In the genomic region with DNA sequence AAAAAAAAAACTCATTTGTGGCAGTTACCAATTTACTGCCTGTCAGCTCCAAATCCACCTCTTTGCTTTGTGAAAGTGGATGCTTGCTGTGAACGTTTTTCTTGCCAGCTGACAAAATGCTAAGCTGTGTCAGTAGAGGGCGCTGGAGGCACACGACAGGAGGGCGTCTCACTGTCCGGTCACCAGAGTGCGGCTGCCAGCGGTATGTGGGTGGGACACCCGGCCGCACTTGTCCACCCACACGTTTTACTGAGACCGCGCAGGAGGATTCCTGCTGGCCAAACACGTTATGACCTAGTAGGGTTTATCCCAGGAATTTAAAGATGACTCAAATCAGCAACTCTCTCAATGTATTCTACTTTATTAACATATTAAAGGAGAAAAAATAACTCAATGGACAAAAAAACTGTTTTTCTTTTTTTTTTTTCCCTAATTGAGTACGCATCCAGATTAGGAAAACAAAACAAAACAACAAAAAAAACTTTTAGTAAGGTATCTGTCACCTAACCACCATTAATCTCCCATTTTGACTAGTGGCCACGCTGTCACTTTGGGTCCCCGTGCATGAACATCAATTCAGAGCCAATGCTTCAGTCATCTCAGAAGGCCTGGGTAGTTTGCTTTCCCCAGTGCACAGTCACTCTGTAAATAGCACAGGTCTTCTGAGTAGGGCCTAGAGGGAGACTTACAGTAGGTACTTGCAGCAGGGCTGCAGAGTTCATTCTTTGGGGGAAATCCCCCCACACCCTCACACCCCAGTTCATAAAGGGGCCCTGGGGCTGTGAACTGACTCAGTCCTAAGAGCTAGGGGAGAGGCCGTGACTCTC, we compare ENCODE assay signal across 1 cellular context.
TF ChIP-seq lines count a peak whose summit lies in the region.

No MANE protein-coding gene starts in this region.

TF ChIP-seq in GM12878, 131 proteins besides CTCF, POLR2A, EP300 and RAD21 (continues in another document):
- TF ChIP-seq, protein P1, sequence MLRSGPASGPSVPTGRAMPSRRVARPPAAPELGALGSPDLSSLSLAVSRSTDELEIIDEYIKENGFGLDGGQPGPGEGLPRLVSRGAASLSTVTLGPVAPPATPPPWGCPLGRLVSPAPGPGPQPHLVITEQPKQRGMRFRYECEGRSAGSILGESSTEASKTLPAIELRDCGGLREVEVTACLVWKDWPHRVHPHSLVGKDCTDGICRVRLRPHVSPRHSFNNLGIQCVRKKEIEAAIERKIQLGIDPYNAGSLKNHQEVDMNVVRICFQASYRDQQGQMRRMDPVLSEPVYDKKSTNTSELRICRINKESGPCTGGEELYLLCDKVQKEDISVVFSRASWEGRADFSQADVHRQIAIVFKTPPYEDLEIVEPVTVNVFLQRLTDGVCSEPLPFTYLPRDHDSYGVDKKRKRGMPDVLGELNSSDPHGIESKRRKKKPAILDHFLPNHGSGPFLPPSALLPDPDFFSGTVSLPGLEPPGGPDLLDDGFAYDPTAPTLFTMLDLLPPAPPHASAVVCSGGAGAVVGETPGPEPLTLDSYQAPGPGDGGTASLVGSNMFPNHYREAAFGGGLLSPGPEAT (IDR thresholded peaks at IDR 0.05; ENCODE audit: low read depth) = no peak
- TF ChIP-seq KDM1A (IDR thresholded peaks at IDR 0.05; ENCODE audit: borderline replicate concordance) (no peak), RBBP5 (conservative IDR thresholded peaks at IDR 0.05) (no peak), ZZZ3 (IDR thresholded peaks at IDR 0.05; ENCODE audit: control insufficient read depth, insufficient read length, low read depth) (no peak), BCL11A (IDR thresholded peaks at IDR 0.05; ENCODE audit: low read depth, low read length) (0 out of 2 replicates have a peak, but pooled peaks have one; percentile 28), MEF2B (IDR thresholded peaks at IDR 0.05; ENCODE audit: partially characterized antibody, poor library complexity, severe bottlenecking) (peak; percentile 16), ZNF217 (IDR thresholded peaks at IDR 0.05) (no peak), CEBPB (IDR thresholded peaks at IDR 0.05; ENCODE audit: borderline replicate concordance in 1 of 2, low read depth in 2 of 2, low read length in 2 of 2) (no peak), POU2F2 (IDR thresholded peaks at IDR 0.05; ENCODE audit: borderline replicate concordance, low read depth, low read length) (no peak), CHD1 (IDR thresholded peaks at IDR 0.05; ENCODE audit: low read depth, low read length) (no peak), BMI1 (IDR thresholded peaks at IDR 0.05; ENCODE audit: borderline replicate concordance) (no peak), SRF (IDR thresholded peaks at IDR 0.05; ENCODE audit: low read depth in 2 of 2, low read length in 2 of 2) (no peak), EZH2 (IDR thresholded peaks at IDR 0.05; ENCODE audit: borderline replicate concordance, control insufficient read depth, low read depth, low read length) (no peak), ZNF24 (IDR thresholded peaks at IDR 0.05) (no peak), HDGF (IDR thresholded peaks at IDR 0.05) (no peak), PML (IDR thresholded peaks at IDR 0.05; ENCODE audit: low read length) (no peak), RB1 (IDR thresholded peaks at IDR 0.05; ENCODE audit: borderline replicate concordance) (peak; percentile 51; the same call in 1 of the 2 replicates), CHD2 (IDR thresholded peaks at IDR 0.05; ENCODE audit: borderline replicate concordance, low read depth, low read length) (no peak), EGR1 (IDR thresholded peaks at IDR 0.05; ENCODE audit: borderline replicate concordance in 1 of 2, low read depth in 2 of 2, low read length in 2 of 2) (peak in 1 of 2 experiments; percentile 93; a peak in 2 of 3 replicates), RELA (IDR thresholded peaks at IDR 0.05; ENCODE audit: borderline replicate concordance, partially characterized antibody) (no peak), HCFC1 (IDR thresholded peaks at IDR 0.05; ENCODE audit: low read length) (no peak), BRCA1 (IDR thresholded peaks at IDR 0.05; ENCODE audit: low read depth, low read length) (no peak), FOS (IDR thresholded peaks at IDR 0.05; ENCODE audit: borderline replicate concordance, extremely low read depth, insufficient read length) (no peak), CBX3 (IDR thresholded peaks at IDR 0.05; ENCODE audit: borderline replicate concordance, low read depth) (no peak), ATF7 (IDR thresholded peaks at IDR 0.05; ENCODE audit: low read depth) (no peak; the same call in 1 of the 2 replicates), SMAD5 (IDR thresholded peaks at IDR 0.05; ENCODE audit: low read depth) (no peak), NFIC (IDR thresholded peaks at IDR 0.05; ENCODE audit: low read depth, low read length) (peak; percentile 57; the same call in 1 of the 2 replicates)
- TF ChIP-seq, protein P2, sequence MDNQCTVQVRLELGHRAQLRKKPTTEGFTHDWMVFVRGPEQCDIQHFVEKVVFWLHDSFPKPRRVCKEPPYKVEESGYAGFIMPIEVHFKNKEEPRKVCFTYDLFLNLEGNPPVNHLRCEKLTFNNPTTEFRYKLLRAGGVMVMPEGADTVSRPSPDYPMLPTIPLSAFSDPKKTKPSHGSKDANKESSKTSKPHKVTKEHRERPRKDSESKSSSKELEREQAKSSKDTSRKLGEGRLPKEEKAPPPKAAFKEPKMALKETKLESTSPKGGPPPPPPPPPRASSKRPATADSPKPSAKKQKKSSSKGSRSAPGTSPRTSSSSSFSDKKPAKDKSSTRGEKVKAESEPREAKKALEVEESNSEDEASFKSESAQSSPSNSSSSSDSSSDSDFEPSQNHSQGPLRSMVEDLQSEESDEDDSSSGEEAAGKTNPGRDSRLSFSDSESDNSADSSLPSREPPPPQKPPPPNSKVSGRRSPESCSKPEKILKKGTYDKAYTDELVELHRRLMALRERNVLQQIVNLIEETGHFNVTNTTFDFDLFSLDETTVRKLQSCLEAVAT (IDR thresholded peaks at IDR 0.05) = no peak
- TF ChIP-seq, protein P3, sequence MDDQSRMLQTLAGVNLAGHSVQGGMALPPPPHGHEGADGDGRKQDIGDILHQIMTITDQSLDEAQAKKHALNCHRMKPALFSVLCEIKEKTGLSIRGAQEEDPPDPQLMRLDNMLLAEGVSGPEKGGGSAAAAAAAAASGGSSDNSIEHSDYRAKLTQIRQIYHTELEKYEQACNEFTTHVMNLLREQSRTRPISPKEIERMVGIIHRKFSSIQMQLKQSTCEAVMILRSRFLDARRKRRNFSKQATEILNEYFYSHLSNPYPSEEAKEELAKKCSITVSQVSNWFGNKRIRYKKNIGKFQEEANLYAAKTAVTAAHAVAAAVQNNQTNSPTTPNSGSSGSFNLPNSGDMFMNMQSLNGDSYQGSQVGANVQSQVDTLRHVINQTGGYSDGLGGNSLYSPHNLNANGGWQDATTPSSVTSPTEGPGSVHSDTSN (IDR thresholded peaks at IDR 0.05; ENCODE audit: insufficient replicate concordance, low read depth, low read length) = no peak
- TF ChIP-seq, protein P4, sequence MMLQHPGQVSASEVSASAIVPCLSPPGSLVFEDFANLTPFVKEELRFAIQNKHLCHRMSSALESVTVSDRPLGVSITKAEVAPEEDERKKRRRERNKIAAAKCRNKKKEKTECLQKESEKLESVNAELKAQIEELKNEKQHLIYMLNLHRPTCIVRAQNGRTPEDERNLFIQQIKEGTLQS (IDR thresholded peaks at IDR 0.05; ENCODE audit: borderline replicate concordance, extremely low read depth, low read depth, low read length) = no peak
- TF ChIP-seq, protein P5, sequence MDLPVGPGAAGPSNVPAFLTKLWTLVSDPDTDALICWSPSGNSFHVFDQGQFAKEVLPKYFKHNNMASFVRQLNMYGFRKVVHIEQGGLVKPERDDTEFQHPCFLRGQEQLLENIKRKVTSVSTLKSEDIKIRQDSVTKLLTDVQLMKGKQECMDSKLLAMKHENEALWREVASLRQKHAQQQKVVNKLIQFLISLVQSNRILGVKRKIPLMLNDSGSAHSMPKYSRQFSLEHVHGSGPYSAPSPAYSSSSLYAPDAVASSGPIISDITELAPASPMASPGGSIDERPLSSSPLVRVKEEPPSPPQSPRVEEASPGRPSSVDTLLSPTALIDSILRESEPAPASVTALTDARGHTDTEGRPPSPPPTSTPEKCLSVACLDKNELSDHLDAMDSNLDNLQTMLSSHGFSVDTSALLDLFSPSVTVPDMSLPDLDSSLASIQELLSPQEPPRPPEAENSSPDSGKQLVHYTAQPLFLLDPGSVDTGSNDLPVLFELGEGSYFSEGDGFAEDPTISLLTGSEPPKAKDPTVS (IDR thresholded peaks at IDR 0.05; ENCODE audit: low read depth, low read length) = no peak
- TF ChIP-seq, protein P6, sequence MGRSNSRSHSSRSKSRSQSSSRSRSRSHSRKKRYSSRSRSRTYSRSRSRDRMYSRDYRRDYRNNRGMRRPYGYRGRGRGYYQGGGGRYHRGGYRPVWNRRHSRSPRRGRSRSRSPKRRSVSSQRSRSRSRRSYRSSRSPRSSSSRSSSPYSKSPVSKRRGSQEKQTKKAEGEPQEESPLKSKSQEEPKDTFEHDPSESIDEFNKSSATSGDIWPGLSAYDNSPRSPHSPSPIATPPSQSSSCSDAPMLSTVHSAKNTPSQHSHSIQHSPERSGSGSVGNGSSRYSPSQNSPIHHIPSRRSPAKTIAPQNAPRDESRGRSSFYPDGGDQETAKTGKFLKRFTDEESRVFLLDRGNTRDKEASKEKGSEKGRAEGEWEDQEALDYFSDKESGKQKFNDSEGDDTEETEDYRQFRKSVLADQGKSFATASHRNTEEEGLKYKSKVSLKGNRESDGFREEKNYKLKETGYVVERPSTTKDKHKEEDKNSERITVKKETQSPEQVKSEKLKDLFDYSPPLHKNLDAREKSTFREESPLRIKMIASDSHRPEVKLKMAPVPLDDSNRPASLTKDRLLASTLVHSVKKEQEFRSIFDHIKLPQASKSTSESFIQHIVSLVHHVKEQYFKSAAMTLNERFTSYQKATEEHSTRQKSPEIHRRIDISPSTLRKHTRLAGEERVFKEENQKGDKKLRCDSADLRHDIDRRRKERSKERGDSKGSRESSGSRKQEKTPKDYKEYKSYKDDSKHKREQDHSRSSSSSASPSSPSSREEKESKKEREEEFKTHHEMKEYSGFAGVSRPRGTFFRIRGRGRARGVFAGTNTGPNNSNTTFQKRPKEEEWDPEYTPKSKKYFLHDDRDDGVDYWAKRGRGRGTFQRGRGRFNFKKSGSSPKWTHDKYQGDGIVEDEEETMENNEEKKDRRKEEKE (IDR thresholded peaks at IDR 0.05) = no peak
- TF ChIP-seq, protein P7, sequence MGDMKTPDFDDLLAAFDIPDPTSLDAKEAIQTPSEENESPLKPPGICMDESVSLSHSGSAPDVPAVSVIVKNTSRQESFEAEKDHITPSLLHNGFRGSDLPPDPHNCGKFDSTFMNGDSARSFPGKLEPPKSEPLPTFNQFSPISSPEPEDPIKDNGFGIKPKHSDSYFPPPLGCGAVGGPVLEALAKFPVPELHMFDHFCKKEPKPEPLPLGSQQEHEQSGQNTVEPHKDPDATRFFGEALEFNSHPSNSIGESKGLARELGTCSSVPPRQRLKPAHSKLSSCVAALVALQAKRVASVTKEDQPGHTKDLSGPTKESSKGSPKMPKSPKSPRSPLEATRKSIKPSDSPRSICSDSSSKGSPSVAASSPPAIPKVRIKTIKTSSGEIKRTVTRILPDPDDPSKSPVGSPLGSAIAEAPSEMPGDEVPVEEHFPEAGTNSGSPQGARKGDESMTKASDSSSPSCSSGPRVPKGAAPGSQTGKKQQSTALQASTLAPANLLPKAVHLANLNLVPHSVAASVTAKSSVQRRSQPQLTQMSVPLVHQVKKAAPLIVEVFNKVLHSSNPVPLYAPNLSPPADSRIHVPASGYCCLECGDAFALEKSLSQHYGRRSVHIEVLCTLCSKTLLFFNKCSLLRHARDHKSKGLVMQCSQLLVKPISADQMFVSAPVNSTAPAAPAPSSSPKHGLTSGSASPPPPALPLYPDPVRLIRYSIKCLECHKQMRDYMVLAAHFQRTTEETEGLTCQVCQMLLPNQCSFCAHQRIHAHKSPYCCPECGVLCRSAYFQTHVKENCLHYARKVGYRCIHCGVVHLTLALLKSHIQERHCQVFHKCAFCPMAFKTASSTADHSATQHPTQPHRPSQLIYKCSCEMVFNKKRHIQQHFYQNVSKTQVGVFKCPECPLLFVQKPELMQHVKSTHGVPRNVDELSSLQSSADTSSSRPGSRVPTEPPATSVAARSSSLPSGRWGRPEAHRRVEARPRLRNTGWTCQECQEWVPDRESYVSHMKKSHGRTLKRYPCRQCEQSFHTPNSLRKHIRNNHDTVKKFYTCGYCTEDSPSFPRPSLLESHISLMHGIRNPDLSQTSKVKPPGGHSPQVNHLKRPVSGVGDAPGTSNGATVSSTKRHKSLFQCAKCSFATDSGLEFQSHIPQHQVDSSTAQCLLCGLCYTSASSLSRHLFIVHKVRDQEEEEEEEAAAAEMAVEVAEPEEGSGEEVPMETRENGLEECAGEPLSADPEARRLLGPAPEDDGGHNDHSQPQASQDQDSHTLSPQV (IDR thresholded peaks at IDR 0.05) = no peak
- TF ChIP-seq, protein P8, sequence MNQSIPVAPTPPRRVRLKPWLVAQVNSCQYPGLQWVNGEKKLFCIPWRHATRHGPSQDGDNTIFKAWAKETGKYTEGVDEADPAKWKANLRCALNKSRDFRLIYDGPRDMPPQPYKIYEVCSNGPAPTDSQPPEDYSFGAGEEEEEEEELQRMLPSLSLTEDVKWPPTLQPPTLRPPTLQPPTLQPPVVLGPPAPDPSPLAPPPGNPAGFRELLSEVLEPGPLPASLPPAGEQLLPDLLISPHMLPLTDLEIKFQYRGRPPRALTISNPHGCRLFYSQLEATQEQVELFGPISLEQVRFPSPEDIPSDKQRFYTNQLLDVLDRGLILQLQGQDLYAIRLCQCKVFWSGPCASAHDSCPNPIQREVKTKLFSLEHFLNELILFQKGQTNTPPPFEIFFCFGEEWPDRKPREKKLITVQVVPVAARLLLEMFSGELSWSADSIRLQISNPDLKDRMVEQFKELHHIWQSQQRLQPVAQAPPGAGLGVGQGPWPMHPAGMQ (IDR thresholded peaks at IDR 0.05; ENCODE audit: borderline replicate concordance) = no peak
- TF ChIP-seq, protein P9, sequence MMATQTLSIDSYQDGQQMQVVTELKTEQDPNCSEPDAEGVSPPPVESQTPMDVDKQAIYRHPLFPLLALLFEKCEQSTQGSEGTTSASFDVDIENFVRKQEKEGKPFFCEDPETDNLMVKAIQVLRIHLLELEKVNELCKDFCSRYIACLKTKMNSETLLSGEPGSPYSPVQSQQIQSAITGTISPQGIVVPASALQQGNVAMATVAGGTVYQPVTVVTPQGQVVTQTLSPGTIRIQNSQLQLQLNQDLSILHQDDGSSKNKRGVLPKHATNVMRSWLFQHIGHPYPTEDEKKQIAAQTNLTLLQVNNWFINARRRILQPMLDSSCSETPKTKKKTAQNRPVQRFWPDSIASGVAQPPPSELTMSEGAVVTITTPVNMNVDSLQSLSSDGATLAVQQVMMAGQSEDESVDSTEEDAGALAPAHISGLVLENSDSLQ (IDR thresholded peaks at IDR 0.05) = peak; percentile 20; the same call in 1 of the 2 replicates
- TF ChIP-seq, protein P10, sequence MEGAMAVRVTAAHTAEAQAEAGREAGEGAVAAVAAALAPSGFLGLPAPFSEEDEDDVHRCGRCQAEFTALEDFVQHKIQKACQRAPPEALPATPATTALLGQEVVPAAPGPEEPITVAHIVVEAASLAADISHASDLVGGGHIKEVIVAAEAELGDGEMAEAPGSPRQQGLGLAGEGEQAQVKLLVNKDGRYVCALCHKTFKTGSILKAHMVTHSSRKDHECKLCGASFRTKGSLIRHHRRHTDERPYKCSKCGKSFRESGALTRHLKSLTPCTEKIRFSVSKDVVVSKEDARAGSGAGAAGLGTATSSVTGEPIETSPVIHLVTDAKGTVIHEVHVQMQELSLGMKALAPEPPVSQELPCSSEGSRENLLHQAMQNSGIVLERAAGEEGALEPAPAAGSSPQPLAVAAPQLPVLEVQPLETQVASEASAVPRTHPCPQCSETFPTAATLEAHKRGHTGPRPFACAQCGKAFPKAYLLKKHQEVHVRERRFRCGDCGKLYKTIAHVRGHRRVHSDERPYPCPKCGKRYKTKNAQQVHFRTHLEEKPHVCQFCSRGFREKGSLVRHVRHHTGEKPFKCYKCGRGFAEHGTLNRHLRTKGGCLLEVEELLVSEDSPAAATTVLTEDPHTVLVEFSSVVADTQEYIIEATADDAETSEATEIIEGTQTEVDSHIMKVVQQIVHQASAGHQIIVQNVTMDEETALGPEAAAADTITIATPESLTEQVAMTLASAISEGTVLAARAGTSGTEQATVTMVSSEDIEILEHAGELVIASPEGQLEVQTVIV (IDR thresholded peaks at IDR 0.05; ENCODE audit: borderline replicate concordance, partially characterized antibody) = no peak
